ENCODE assay signal across 8 cellular contexts in the genomic region with DNA sequence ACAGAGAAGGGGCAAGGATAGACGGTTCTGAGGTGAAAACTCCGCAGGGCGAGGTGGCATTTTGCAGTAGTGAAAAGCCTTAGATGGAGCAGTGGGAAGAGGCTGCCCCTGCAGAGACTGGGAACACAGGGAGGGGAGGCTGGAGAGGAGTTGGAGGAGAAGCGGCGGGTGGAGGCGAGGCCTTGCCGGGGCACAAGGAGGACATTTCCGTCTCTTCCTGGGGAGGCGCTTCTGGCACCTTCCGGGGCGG. TPM values are rescaled to one million over a fixed set of nuclear protein-coding genes. Genes with fewer than 3 reads are reported as not detected.
A peak's percentile ranks its signal among the peaks of the same experiment; 100 is the strongest.
DNase-seq lines count a peak whose midpoint lies in the region; ATAC-seq and TF ChIP-seq lines count a peak whose summit lies in the region.

No MANE protein-coding gene starts in this region.

- no peaks in the 10 kb centered on the region for H3K9me3 Mint-ChIP-seq in activated naive CD4-positive, alpha-beta T cell treated with anti-CD3 and anti-CD28 coated beads, Interleukin-2, amount 50 U/mL, for 24 hours
- no peaks in the 10 kb centered on the region for H3K9me3 Mint-ChIP-seq in activated CD8-positive, alpha-beta T cell treated with anti-CD3 and anti-CD28 coated beads, Interleukin-2, amount 10 ng/mL, durations not matched to agents 7 days and 5 days (ENCODE audit: insufficient read depth)
- no peaks in the 10 kb centered on the region for H3K9me3 Mint-ChIP-seq in type B pancreatic cell

- peak overlapping the region in 1 of 2 donors; percentile 56 for H3K9ac ChIP-seq in liver (ENCODE audit: low read depth in 1 of 2, low read length in 2 of 2)

- H3K36me3 Mint-ChIP-seq in activated naive CD4-positive, alpha-beta T cell treated with anti-CD3 and anti-CD28 coated beads, Interleukin-2, amount 50 U/mL, for 24 hours, result no peaks in the 10 kb centered on the region
- no peaks in the 10 kb centered on the region for H3K36me3 Mint-ChIP-seq in activated CD8-positive, alpha-beta T cell treated with anti-CD3 and anti-CD28 coated beads, Interleukin-2, amount 10 ng/mL, durations not matched to agents 7 days and 5 days (ENCODE audit: low read depth)
- H3K36me3 Mint-ChIP-seq in type B pancreatic cell, result no peaks in the 10 kb centered on the region

- H3K9me3 ChIP-seq in liver (ENCODE audit: control insufficient read depth in 4 of 4, low read length in 3 of 4), result no peaks in the 10 kb centered on the region

- WGBS in liver, result 24% methylated on average over 11 of the region's 11 CpGs

- no peak for TF ChIP-seq CTCF in liver (IDR thresholded peaks at IDR 0.05; ENCODE audit: low read depth, low read length, missing input control)
- TF ChIP-seq CTCF in type B pancreatic cell (conservative IDR thresholded peaks at IDR 0.05), result no peak

- peak overlapping the region; percentile 97 for H3K27ac Mint-ChIP-seq in activated naive CD4-positive, alpha-beta T cell treated with anti-CD3 and anti-CD28 coated beads, Interleukin-2, amount 50 U/mL, for 24 hours
- H3K27ac Mint-ChIP-seq in activated CD8-positive, alpha-beta T cell treated with anti-CD3 and anti-CD28 coated beads, Interleukin-2, amount 10 ng/mL, durations not matched to agents 7 days and 5 days, result peak overlapping the region; percentile 92
- H3K27ac Mint-ChIP-seq in type B pancreatic cell, result peak overlapping the region; percentile 95

- no peaks in the 10 kb centered on the region for H3K27me3 Mint-ChIP-seq in activated naive CD4-positive, alpha-beta T cell treated with anti-CD3 and anti-CD28 coated beads, Interleukin-2, amount 50 U/mL, for 24 hours
- no peaks in the 10 kb centered on the region for H3K27me3 Mint-ChIP-seq in activated CD8-positive, alpha-beta T cell treated with anti-CD3 and anti-CD28 coated beads, Interleukin-2, amount 10 ng/mL, durations not matched to agents 7 days and 5 days (ENCODE audit: low read depth)
- H3K27me3 Mint-ChIP-seq in type B pancreatic cell, result no peaks in the 10 kb centered on the region

- DNase-seq in activated naive CD4-positive, alpha-beta T cell (lab: John Stamatoyannopoulos, UW), result no peak
- no peak for DNase-seq in activated CD8-positive, alpha-beta T cell treated with anti-CD3 and anti-CD28 coated beads, Interleukin-2, amount 10 ng/mL, durations not matched to agents 7 days and 5 days
- DNase-seq in type B pancreatic cell (ENCODE audit: extremely low spot score, unreplicated experiment) (peak; percentile 90), DMS 273 (lab: John Stamatoyannopoulos, UW; ENCODE audit: unreplicated experiment) (no peak), mesenteric fat pad (ENCODE audit: low spot score) (no peak)

- peak overlapping the region; percentile 88 for H3K4me3 Mint-ChIP-seq in activated naive CD4-positive, alpha-beta T cell treated with anti-CD3 and anti-CD28 coated beads, Interleukin-2, amount 50 U/mL, for 24 hours
- peak overlapping the region; percentile 73 for H3K4me3 Mint-ChIP-seq in activated CD8-positive, alpha-beta T cell treated with anti-CD3 and anti-CD28 coated beads, Interleukin-2, amount 10 ng/mL, durations not matched to agents 7 days and 5 days
- peak overlapping the region; percentile 90 for H3K4me3 Mint-ChIP-seq in type B pancreatic cell

- CTCF ChIA-PET in activated CD8-positive, alpha-beta T cell treated with anti-CD3 and anti-CD28 coated beads, Interleukin-2, amount 10 ng/mL, durations not matched to agents 7 days and 5 days (lab: Charles Lee), result interaction anchor here (1.0 to 2.7 kb wide), 4 partner anchors 10 to 88 kb away, joined by 3 to 10 read pairs (median 7); no protein-coding TSS in a partner anchor

- H3K4me3 ChIP-seq in liver (ENCODE audit: low read depth in 1 of 3, low read length in 3 of 3), result peak overlapping the region in 2 of 3 donors; percentile 71 to 89

- POLR2A ChIA-PET in activated CD8-positive, alpha-beta T cell treated with anti-CD3 and anti-CD28 coated beads, Interleukin-2, amount 10 ng/mL, durations not matched to agents 7 days and 5 days (lab: Charles Lee), result interaction anchor here (1.5 to 2.8 kb wide), 2 partner anchors 16 to 46 kb away, joined by 3 to 14 read pairs; partner anchors contain the start of gene BMPR1A

- H3K4me1 Mint-ChIP-seq in activated naive CD4-positive, alpha-beta T cell treated with anti-CD3 and anti-CD28 coated beads, Interleukin-2, amount 50 U/mL, for 24 hours, result peaks cover 6% of the 10 kb centered on the region
- peaks cover 14% of the 10 kb centered on the region for H3K4me1 Mint-ChIP-seq in activated CD8-positive, alpha-beta T cell treated with anti-CD3 and anti-CD28 coated beads, Interleukin-2, amount 10 ng/mL, durations not matched to agents 7 days and 5 days (ENCODE audit: low read depth)
- H3K4me1 Mint-ChIP-seq in type B pancreatic cell (ENCODE audit: unreplicated experiment), result peaks cover 29% of the 10 kb centered on the region

- H3K36me3 ChIP-seq in liver (ENCODE audit: control insufficient read depth in 4 of 4, insufficient read depth in 3 of 4, low read depth in 1 of 4, low read length in 3 of 4), result no peaks in the 10 kb centered on the region

- peaks cover 0 to 11% (median 6%) of the 10 kb centered on the region in 4 donors for H3K4me1 ChIP-seq in liver (ENCODE audit: control insufficient read depth in 4 of 4, insufficient read depth in 4 of 4, low read length in 3 of 4)

- no peak for TF ChIP-seq RAD21 in liver (IDR thresholded peaks at IDR 0.05)

- TF ChIP-seq POLR2A in GM18505 (IDR thresholded peaks at IDR 0.05; ENCODE audit: borderline replicate concordance, extremely low read depth, insufficient read depth, insufficient read length), result no peak

- ATAC-seq in activated CD8-positive, alpha-beta T cell treated with anti-CD3 and anti-CD28 coated beads, Interleukin-2, amount 10 ng/mL, durations not matched to agents 7 days and 5 days, result no peak
- ATAC-seq in GM18505 (IDR thresholded peaks at IDR 0.05; ENCODE audit: unreplicated experiment), result no peak

- no peaks in the 10 kb centered on the region for H3K27me3 ChIP-seq in liver (ENCODE audit: control insufficient read depth in 4 of 4, insufficient read depth in 4 of 4, low read length in 3 of 4)

- peak overlapping the region; percentile 49 to 66 for H3K27ac ChIP-seq in liver (ENCODE audit: low read depth in 1 of 2, low read length in 2 of 2)

TF ChIP-seq in liver, 16 proteins besides CTCF, POLR2A, EP300 and RAD21:
- TF ChIP-seq YY1 (IDR thresholded peaks at IDR 0.05) (peak; percentile 39), MAX (IDR thresholded peaks at IDR 0.05) (no peak), SP1 (IDR thresholded peaks at IDR 0.05) (peak; percentile 11), EGR1 (IDR thresholded peaks at IDR 0.05; ENCODE audit: low read depth in 2 of 2) (no peak)

RNA-seq across cellular contexts. Expression of gene LDB3, which starts 42.6 kb away (rescaled TPM):
- under 1 TPM in 1 of 2 experiments, not detected in 1; 0.05 TPM for total RNA-seq in activated CD8-positive, alpha-beta T cell treated with anti-CD3 and anti-CD28 coated beads, Interleukin-2, amount 10 ng/mL, durations not matched to agents 7 days and 5 days
- total RNA-seq in liver (under 1 TPM; 0.09 to 0.42 TPM), type B pancreatic cell (ENCODE audit: low replicate concordance) (0.14 and 0.85 TPM in 2 replicates), mesenteric fat pad (1.3 TPM)
- polyA plus RNA-seq in liver, result under 1 TPM in 1 of 2 donors, not detected in 1; 0.15 TPM

RNA-seq across cellular contexts. Expression of gene BMPR1A, which starts 45.5 kb away (rescaled TPM):
- total RNA-seq in activated CD8-positive, alpha-beta T cell treated with anti-CD3 and anti-CD28 coated beads, Interleukin-2, amount 10 ng/mL, durations not matched to agents 7 days and 5 days, result 1 to 10 TPM; 8.0 to 9.8 TPM
- total RNA-seq in liver (10 to 100 TPM; 12.1 to 16.0 TPM), type B pancreatic cell (ENCODE audit: low replicate concordance) (63.3 and 84.7 TPM in 2 replicates), mesenteric fat pad (43.5 TPM)
- polyA plus RNA-seq in liver, result 1 to 10 TPM; 2.2 to 5.7 TPM

RNA-seq across cellular contexts. Expression of gene OPN4, which starts 56.6 kb away (rescaled TPM):
- total RNA-seq in activated CD8-positive, alpha-beta T cell treated with anti-CD3 and anti-CD28 coated beads, Interleukin-2, amount 10 ng/mL, durations not matched to agents 7 days and 5 days, result not detected
- not detected for total RNA-seq in liver
- polyA plus RNA-seq in liver, result not detected
- not detected in 2 replicates for total RNA-seq in type B pancreatic cell (ENCODE audit: low replicate concordance)
- not detected for total RNA-seq in mesenteric fat pad
